Comparison of ENCODE assay signal across 8 cellular contexts in genomic region chr14:50531595-50532501, GRCh38. TPM values are rescaled to one million over a fixed set of nuclear protein-coding genes. Genes with fewer than 3 reads are reported as not detected.
DNase-seq lines count a peak whose midpoint lies in the region; ATAC-seq and TF ChIP-seq lines count a peak whose summit lies in the region.

No MANE protein-coding gene starts in this region.

- H2AFZ ChIP-seq in SU-DHL-6 (ENCODE audit: low read depth, low read length, severe bottlenecking) (peak overlapping the region; percentile 70), smooth muscle cell (ENCODE audit: low read depth) (peak overlapping the region; percentile 37)

- H3K79me2 ChIP-seq in SU-DHL-6 (ENCODE audit: insufficient read depth, low read length) (peaks cover 47% of the 10 kb centered on the region), smooth muscle cell (ENCODE audit: low read depth) (peaks cover 49% of the 10 kb centered on the region)

- intact Hi-C loops in breast epithelium (cut with DNase I; ENCODE audit: low total_unique reads), result no loop called here

- H4K20me1 ChIP-seq in SU-DHL-6 (ENCODE audit: low read depth, low read length) (no peaks in the 10 kb centered on the region), smooth muscle cell (ENCODE audit: low read depth) (peaks cover 46% of the 10 kb centered on the region)

- DNase-seq in EL (peak; percentile 60), breast epithelium (ENCODE audit: low spot score in 2 of 2) (peak; percentile 22 to 55), iris pigment epithelial cell (ENCODE audit: low read depth) (peak; percentile 44), smooth muscle cell (lab: John Stamatoyannopoulos, UW; ENCODE audit: unreplicated experiment) (peak; percentile 32), middle frontal gyrus (ENCODE audit: extremely low spot score, low spot score) (no peak)

- H3F3A ChIP-seq in SU-DHL-6 (ENCODE audit: insufficient read depth) (peaks cover 3% of the 10 kb centered on the region; the same call in 1 of the 2 replicates), smooth muscle cell (ENCODE audit: low read depth) (peaks cover 3% of the 10 kb centered on the region)

- peaks cover 0 to 18% of the 10 kb centered on the region in 2 donors for H3K4me1 ChIP-seq in breast epithelium
- H3K4me1 ChIP-seq in smooth muscle cell (ENCODE audit: low read depth), result peaks cover 24% of the 10 kb centered on the region

- no peaks in the 10 kb centered on the region for H3K27me3 ChIP-seq in SU-DHL-6 (ENCODE audit: low read length)
- H3K27me3 ChIP-seq in breast epithelium, result no peaks in the 10 kb centered on the region
- H3K27me3 ChIP-seq in smooth muscle cell (ENCODE audit: low read depth), result no peaks in the 10 kb centered on the region

- H3K36me3 ChIP-seq in SU-DHL-6 (ENCODE audit: low read length), result no peaks in the 10 kb centered on the region; the same call in 1 of the 2 replicates
- no peaks in the 10 kb centered on the region for H3K36me3 ChIP-seq in breast epithelium
- no peaks in the 10 kb centered on the region for H3K36me3 ChIP-seq in smooth muscle cell (ENCODE audit: low read depth)

- H3K9ac ChIP-seq in SU-DHL-6 (ENCODE audit: low read length) (peak overlapping the region; percentile 93), smooth muscle cell (ENCODE audit: low read depth) (peak overlapping the region; percentile 92)

- H3K9me3 ChIP-seq in SU-DHL-6 (ENCODE audit: insufficient read depth, low read length) (no peaks in the 10 kb centered on the region), breast epithelium (no peaks in the 10 kb centered on the region), smooth muscle cell (replicated peaks; ENCODE audit: low read depth) (no peaks in the 10 kb centered on the region)

- ATAC-seq in GM21367 (IDR thresholded peaks at IDR 0.05; ENCODE audit: unreplicated experiment) (peak; percentile 21), HG03575 (IDR thresholded peaks at IDR 0.05; ENCODE audit: extremely low read depth, insufficient number of reproducible peaks, low FRiP score, unreplicated experiment) (peak; percentile 12)

- TF ChIP-seq CTCF in SU-DHL-6 (IDR thresholded peaks at IDR 0.05; ENCODE audit: insufficient read depth, low read length, poor library complexity, severe bottlenecking), result no peak
- TF ChIP-seq CTCF in breast epithelium (IDR thresholded peaks at IDR 0.05), result no peak
- no peak for TF ChIP-seq CTCF in smooth muscle cell (IDR thresholded peaks at IDR 0.05; ENCODE audit: borderline replicate concordance, insufficient read depth, poor library complexity, severe bottlenecking)

- H3K9me2 ChIP-seq in SU-DHL-6 (replicated peaks; ENCODE audit: insufficient read depth, low read length), result no peaks in the 10 kb centered on the region

- WGBS in smooth muscle cell (ENCODE audit: low lambda C conversion rate), result 3% methylated on average over 44 of the region's 82 CpGs

- TF ChIP-seq POLR2A in breast epithelium (IDR thresholded peaks at IDR 0.05), result no peak

- H3K27ac ChIP-seq in SU-DHL-6 (ENCODE audit: low read depth, low read length) (peak overlapping the region; percentile 41), breast epithelium (peak overlapping the region; percentile 97 to 99), smooth muscle cell (ENCODE audit: low read depth) (peak overlapping the region; percentile 84)

- H3K4me3 ChIP-seq in SU-DHL-6 (ENCODE audit: insufficient read depth, low read length, poor library complexity, severe bottlenecking) (peak overlapping the region; percentile 77), breast epithelium (peak overlapping the region; percentile 82 to 98 (median 98)), smooth muscle cell (peak overlapping the region; percentile 66)

- peak overlapping the region; percentile 96 for H3K4me2 ChIP-seq in SU-DHL-6 (ENCODE audit: low read depth, low read length, poor library complexity, severe bottlenecking)
- H3K4me2 ChIP-seq in smooth muscle cell, result peak overlapping the region; percentile 87

RNA-seq across cellular contexts. Expression of gene MAP4K5, which starts 0.5 kb away (rescaled TPM):
- total RNA-seq in breast epithelium (100 to 1,000 TPM; 108 to 165 (median 119) TPM), smooth muscle cell (101 and 115 TPM in 2 replicates)
- polyA plus RNA-seq in smooth muscle cell, result 35.4 and 52.7 TPM in 2 replicates

RNA-seq across cellular contexts. Expression of gene ATL1, which starts 28.1 kb away (rescaled TPM):
- total RNA-seq in breast epithelium (10 to 100 TPM; 10.4 to 23.7 (median 22.0) TPM), smooth muscle cell (1.8 and 2.1 TPM in 2 replicates)
- 1.5 and 3.5 TPM in 2 replicates for polyA plus RNA-seq in smooth muscle cell

Comparison
In these comparisons a context has a peak if more than half of its experiments do, and no peak if none do; other contexts are left out.
1. H3K27ac ChIP-seq: peak in every context shown above with its lines; median percentile 98 in breast epithelium; 84 in smooth muscle cell; 41 in SU-DHL-6.